In the genomic region with DNA sequence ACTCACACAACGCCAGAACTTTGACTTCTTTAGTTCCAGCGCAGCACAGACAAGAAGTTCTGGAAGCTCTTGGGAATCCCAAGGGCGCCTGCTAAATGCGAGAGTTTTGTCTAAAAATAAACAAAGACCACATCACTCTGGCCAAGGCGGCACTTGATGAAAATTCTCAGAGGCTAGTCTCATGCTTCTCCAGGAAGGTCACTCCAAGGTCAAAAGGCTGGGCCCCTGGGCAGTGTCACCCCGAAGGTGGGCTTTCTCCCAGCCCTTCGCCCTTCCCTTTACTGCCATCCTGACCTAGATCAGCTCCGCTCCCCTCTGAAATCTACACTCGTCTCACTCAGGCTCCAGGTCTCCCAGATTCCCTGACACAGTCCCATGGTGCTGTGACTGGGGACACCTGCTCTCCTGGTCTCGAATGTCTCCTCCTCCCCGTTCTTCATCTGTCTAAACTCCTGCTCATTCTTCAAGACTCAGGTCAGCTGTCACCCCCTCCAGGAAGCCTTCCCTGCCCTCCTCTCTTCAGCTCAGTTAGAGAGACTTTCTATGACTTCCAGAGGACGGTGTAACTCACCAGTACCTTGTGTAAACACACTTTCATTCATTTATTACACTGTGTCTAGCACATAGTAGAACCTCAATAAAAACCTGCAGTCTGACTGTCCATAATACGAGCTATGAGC, we compare ENCODE assay signal across 9 cellular contexts. TPM values are rescaled to one million over a fixed set of nuclear protein-coding genes. Genes with fewer than 3 reads are reported as not detected.
A peak's percentile ranks its signal among the peaks of the same experiment; 100 is the strongest.
DNase-seq lines count a peak whose midpoint lies in the region; ATAC-seq and TF ChIP-seq lines count a peak whose summit lies in the region.
"Had no signal": no experiment of that assay in that cellular context is flagged by ENCODE, and none has a peak within 500 bp of the region (broad histone marks: within the 10 kb centered on the region; RNA-seq: fewer than 3 reads in every experiment).

No MANE protein-coding gene starts in this region.

- H3K27ac Mint-ChIP-seq in brain: peak overlapping the region in 3 of 5 experiments; percentile 44 to 98 (median 66)

- H3K4me1 ChIP-seq in mucosa of descending colon (ENCODE audit: low read depth) (peaks cover 90% of the 10 kb centered on the region), thymus (ENCODE audit: control insufficient read depth, insufficient read depth, low read length) (peaks cover 84% of the 10 kb centered on the region)

- intact Hi-C loops in mucosa of descending colon (cut with DNase I, micrococcal nuclease): no loop called here

- peak; percentile 55 for DNase-seq in activated CD8-positive, alpha-beta memory T cell treated with anti-CD3 and anti-CD28 coated beads for 24 hours
- no peak for DNase-seq in activated CD8-positive, alpha-beta memory T cell treated with anti-CD3 and anti-CD28 coated beads, Interleukin-2, amount 50 U/mL, for 4 hours
- DNase-seq in mucosa of descending colon: peak in 2 of 3 donors; percentile 23 to 37
- DNase-seq: NCI-H1694 treated with DMSO at 0.1 percent for 48 hours had no signal

- H3K9me3 ChIP-seq in mucosa of descending colon: no peaks in the 10 kb centered on the region
- no peaks in the 10 kb centered on the region for H3K9me3 ChIP-seq in thymus (ENCODE audit: control insufficient read depth)

- no peak for TF ChIP-seq CTCF in brain (conservative IDR thresholded peaks at IDR 0.05)
- TF ChIP-seq CTCF in mucosa of descending colon (IDR thresholded peaks at IDR 0.05): no peak

- H3K36me3 Mint-ChIP-seq in brain: peaks cover 35% of the 10 kb centered on the region

- no peaks in the 10 kb centered on the region for H3K36me3 ChIP-seq in mucosa of descending colon (ENCODE audit: low read depth)
- H3K36me3 ChIP-seq in thymus (ENCODE audit: control insufficient read depth, insufficient read depth): peaks cover 4% of the 10 kb centered on the region

- H3K27ac ChIP-seq in thymus (ENCODE audit: low read depth): peak overlapping the region; percentile 64

- H3K4me3 Mint-ChIP-seq in brain: no peak overlapping the region

- H3K27me3 ChIP-seq in thymus (ENCODE audit: control insufficient read depth, insufficient read depth): no peaks in the 10 kb centered on the region

- ATAC-seq in mucosa of descending colon: no peak
- no peak for ATAC-seq in GM19324 (IDR thresholded peaks at IDR 0.05; ENCODE audit: low FRiP score, unreplicated experiment)
- no peak for ATAC-seq in HG03378 (IDR thresholded peaks at IDR 0.05; ENCODE audit: unreplicated experiment)
- ATAC-seq in HG03520 (IDR thresholded peaks at IDR 0.05; ENCODE audit: unreplicated experiment): no peak

- 89% methylated on average over 13 of the region's 13 CpGs for WGBS in thymus

- H3K9me3 Mint-ChIP-seq in brain: no peaks in the 10 kb centered on the region

- peaks cover 3% of the 10 kb centered on the region for H3K27me3 Mint-ChIP-seq in brain

- H3K4me3 ChIP-seq in mucosa of descending colon: no peak overlapping the region
- peak overlapping the region; percentile 46 for H3K4me3 ChIP-seq in thymus (ENCODE audit: low read length)

- peaks cover 73% of the 10 kb centered on the region for H3K4me1 Mint-ChIP-seq in brain

RNA-seq across cellular contexts. Expression of gene FAM53B, which starts 10.5 kb away (rescaled TPM):
- 25.9 TPM for polyA plus RNA-seq in brain (ENCODE audit: insufficient read depth, low read depth, low replicate concordance)
- total RNA-seq in mucosa of descending colon: 10 to 100 TPM; 37.2 to 48.0 (median 44.2) TPM
- 46.2 TPM for polyA plus RNA-seq in thymus

RNA-seq across cellular contexts. Expression of gene EEF1AKMT2, which starts 58.0 kb away (rescaled TPM):
- polyA plus RNA-seq in brain (ENCODE audit: insufficient read depth, low read depth, low replicate concordance) (9.8 TPM), thymus (27.3 TPM)
- total RNA-seq in mucosa of descending colon: 10 to 100 TPM; 14.4 to 19.3 (median 18.0) TPM
